Comparison of ENCODE assay signal across 2 cellular contexts in genomic region chr17:50877042-50877441, GRCh38. TPM values are rescaled to one million over a fixed set of nuclear protein-coding genes. Genes with fewer than 3 reads are reported as not detected.
"Had no signal": no experiment of that assay in that cellular context is flagged by ENCODE, and none has a peak within 500 bp of the region (broad histone marks: within the 10 kb centered on the region; RNA-seq: fewer than 3 reads in every experiment).

No MANE protein-coding gene starts in this region.

RNA-seq across cellular contexts. Expression of gene WFIKKN2, which starts 41.7 kb away (rescaled TPM):
- total RNA-seq: G401 had no signal
- polyA plus RNA-seq: GM12878 had no signal
